Comparison of ENCODE assay signal across 1 cellular context in the genomic region with DNA sequence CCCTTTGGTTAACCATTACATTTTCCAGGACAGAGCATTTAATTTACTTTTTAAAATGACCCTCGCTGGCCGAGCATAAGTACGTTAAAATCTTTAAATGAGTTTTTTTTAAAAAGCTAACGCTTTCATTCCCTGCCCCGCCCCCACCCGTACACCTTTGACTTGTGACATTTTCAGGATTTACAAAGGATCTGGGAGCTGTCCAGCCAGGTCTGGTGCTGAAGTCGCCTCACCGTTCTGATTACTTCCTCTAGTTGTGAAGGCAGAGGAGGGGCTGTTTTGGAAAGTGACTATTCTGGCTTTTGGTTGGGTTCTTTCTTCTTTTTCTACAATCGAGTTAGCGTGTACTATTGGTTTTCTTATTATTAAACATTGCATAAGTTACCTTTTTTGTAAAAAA.
TF ChIP-seq lines count a peak whose summit lies in the region.

No MANE protein-coding gene starts in this region.

TF ChIP-seq in SK-N-SH, 30 proteins besides CTCF, POLR2A, EP300 and RAD21 (continued from another document):
- TF ChIP-seq, protein P1, sequence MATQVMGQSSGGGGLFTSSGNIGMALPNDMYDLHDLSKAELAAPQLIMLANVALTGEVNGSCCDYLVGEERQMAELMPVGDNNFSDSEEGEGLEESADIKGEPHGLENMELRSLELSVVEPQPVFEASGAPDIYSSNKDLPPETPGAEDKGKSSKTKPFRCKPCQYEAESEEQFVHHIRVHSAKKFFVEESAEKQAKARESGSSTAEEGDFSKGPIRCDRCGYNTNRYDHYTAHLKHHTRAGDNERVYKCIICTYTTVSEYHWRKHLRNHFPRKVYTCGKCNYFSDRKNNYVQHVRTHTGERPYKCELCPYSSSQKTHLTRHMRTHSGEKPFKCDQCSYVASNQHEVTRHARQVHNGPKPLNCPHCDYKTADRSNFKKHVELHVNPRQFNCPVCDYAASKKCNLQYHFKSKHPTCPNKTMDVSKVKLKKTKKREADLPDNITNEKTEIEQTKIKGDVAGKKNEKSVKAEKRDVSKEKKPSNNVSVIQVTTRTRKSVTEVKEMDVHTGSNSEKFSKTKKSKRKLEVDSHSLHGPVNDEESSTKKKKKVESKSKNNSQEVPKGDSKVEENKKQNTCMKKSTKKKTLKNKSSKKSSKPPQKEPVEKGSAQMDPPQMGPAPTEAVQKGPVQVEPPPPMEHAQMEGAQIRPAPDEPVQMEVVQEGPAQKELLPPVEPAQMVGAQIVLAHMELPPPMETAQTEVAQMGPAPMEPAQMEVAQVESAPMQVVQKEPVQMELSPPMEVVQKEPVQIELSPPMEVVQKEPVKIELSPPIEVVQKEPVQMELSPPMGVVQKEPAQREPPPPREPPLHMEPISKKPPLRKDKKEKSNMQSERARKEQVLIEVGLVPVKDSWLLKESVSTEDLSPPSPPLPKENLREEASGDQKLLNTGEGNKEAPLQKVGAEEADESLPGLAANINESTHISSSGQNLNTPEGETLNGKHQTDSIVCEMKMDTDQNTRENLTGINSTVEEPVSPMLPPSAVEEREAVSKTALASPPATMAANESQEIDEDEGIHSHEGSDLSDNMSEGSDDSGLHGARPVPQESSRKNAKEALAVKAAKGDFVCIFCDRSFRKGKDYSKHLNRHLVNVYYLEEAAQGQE (IDR thresholded peaks at IDR 0.05; ENCODE audit: low read depth, low read length): peak; percentile 96
